17 cellular contexts compared by ENCODE assay signal in genomic region chr2:141528990-141529389, GRCh38.
DNase-seq lines count a peak whose midpoint lies in the region; ATAC-seq and TF ChIP-seq lines count a peak whose summit lies in the region.
"Had no signal": no experiment of that assay in that cellular context is flagged by ENCODE, and none has a peak within 500 bp of the region (broad histone marks: within the 10 kb centered on the region; RNA-seq: fewer than 3 reads in every experiment).

No MANE protein-coding gene starts in this region.

- no peak overlapping the region for H3K27ac ChIP-seq in MM.1S (ENCODE audit: low read length)
- H3K27ac ChIP-seq: dorsolateral prefrontal cortex had no signal

- H3K9me2 ChIP-seq in MM.1S (replicated peaks; ENCODE audit: insufficient read depth, low read length), result no peaks in the 10 kb centered on the region

- 0 out of 2 replicates have a peak overlapping the region, but pooled peaks have one; percentile 1 for H3K4me2 ChIP-seq in MM.1S (ENCODE audit: low read depth, low read length)
- H3K4me2 ChIP-seq: GM23338 had no signal

- ATAC-seq in GM18498 (IDR thresholded peaks at IDR 0.05; ENCODE audit: unreplicated experiment), result peak; percentile 78
- ATAC-seq in GM21515 (IDR thresholded peaks at IDR 0.05; ENCODE audit: unreplicated experiment), result peak; percentile 66
- ATAC-seq in HG03039 (IDR thresholded peaks at IDR 0.05; ENCODE audit: unreplicated experiment), result peak; percentile 77
- no peak for ATAC-seq in HG03097 (IDR thresholded peaks at IDR 0.05; ENCODE audit: low FRiP score, unreplicated experiment)
- ATAC-seq: activated CD4-positive, alpha-beta T cell treated with anti-CD3 and anti-CD28 coated beads for 36 hours; GM23338 had no signal

- no peak overlapping the region for H2AFZ ChIP-seq in MM.1S (ENCODE audit: low read length)
- H2AFZ ChIP-seq: GM23338 had no signal

- H3K4me1 ChIP-seq in MM.1S (ENCODE audit: low read length), result no peaks in the 10 kb centered on the region

- DNase-seq in MM.1S (peak; percentile 56), NOMO-1 (lab: John Stamatoyannopoulos, UW; ENCODE audit: unreplicated experiment in 2 of 2) (no peak), SIG-M5 (lab: John Stamatoyannopoulos, UW) (no peak), NCI-H1105 (lab: John Stamatoyannopoulos, UW) (no peak)
- DNase-seq: activated CD4-positive, alpha-beta T cell treated with anti-CD3 and anti-CD28 coated beads for 36 hours; dorsolateral prefrontal cortex; IMR-90; midbrain; NCI-H1105 treated with DMSO at 0.1 percent for 48 hours; NCI-H226; retina; SHP77 treated with DMSO at 0.1 percent for 48 hours had no signal

- no peak overlapping the region for H3K9ac ChIP-seq in MM.1S (ENCODE audit: low read length)

- no peak for TF ChIP-seq CTCF in MM.1S (IDR thresholded peaks at IDR 0.05; ENCODE audit: low read length)

- no peaks in the 10 kb centered on the region for H3K79me2 ChIP-seq in MM.1S (ENCODE audit: low read length)

- no peaks in the 10 kb centered on the region for H3K9me3 ChIP-seq in MM.1S (replicated peaks; ENCODE audit: insufficient read depth, low read length)

- no peaks in the 10 kb centered on the region for H3K36me3 ChIP-seq in MM.1S (replicated peaks; ENCODE audit: insufficient read depth, low read length)

- H4K20me1 ChIP-seq in MM.1S (ENCODE audit: insufficient read depth, low read length), result no peaks in the 10 kb centered on the region

- no peaks in the 10 kb centered on the region for H3K27me3 ChIP-seq in MM.1S (replicated peaks; ENCODE audit: insufficient read depth, low read length)
- H3K27me3 ChIP-seq: dorsolateral prefrontal cortex had no signal

- no peaks in the 10 kb centered on the region for H3F3A ChIP-seq in MM.1S (ENCODE audit: insufficient read depth, low read length)

- no peak overlapping the region for H3K4me3 ChIP-seq in MM.1S (ENCODE audit: low read length)
- H3K4me3 ChIP-seq: dorsolateral prefrontal cortex, GM23338 had no signal
